Comparison of ENCODE assay signal across 8 cellular contexts in the genomic region with DNA sequence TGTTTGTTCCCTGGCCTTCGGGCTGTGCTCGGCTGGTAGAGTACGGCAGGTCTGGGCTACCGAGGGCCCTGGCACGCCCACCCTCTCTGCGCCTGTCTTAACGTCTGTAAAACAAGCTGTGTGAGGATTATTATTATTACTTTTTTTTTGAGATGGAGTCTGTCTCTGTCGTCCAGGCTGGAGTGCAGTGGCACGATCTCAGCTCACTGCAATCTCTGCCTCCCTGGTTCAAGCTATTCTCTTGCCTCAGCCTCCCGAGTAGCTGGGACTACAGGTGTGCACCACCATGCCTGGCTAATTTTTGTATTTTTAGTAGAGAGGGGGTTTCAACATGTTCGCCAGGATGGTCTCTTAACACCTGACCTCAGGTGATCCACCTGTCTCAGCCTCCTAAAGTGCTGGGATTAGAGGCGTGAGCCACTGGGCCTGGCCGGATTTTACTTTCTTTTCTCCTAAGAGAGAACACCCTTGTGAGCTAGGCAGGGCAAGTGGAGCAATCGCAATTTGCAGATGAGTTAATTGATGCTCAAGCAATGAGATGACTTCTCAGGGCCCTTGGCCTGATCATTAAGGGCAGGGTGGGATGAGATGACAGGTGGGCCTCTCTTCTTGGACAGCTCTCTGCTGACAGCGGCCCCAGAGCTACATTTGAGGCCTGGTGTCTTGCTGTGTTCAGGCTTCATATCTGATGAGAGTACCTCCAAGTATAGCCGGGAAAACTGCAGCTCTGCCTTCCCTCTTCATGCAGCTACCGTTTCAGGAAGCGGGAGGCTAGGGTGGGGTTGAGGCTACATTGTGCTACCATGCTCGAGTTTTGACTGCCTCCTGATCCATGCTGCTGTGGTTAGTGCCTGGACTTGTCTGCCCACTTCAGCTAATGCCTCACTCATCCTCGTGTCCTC. TPM values are rescaled to one million over a fixed set of nuclear protein-coding genes. Genes with fewer than 3 reads are reported as not detected.
DNase-seq lines count a peak whose midpoint lies in the region; ATAC-seq, FAIRE-seq and TF ChIP-seq lines count a peak whose summit lies in the region.

No MANE protein-coding gene starts in this region.

- no peak for FAIRE-seq in astrocyte (lab: Jason Lieb, UNC)

- CTCF ChIA-PET in activated naive CD4-positive, alpha-beta T cell treated with anti-CD3 and anti-CD28 coated beads for 36 hours (lab: Charles Lee), result interaction anchor here (0.5 to 5.1 kb wide), 30 partner anchors 9 to 801 kb away, joined by 3 to 54 read pairs (median 3); partner anchors contain the start of genes NUDT3 and RPS10

- H3K27ac ChIP-seq in astrocyte (ENCODE audit: low read depth, low read length) (peak overlapping the region; percentile 80), layer of hippocampus (ENCODE audit: low read depth, low read length) (peak overlapping the region; percentile 97), testis (peak overlapping the region; percentile 78 to 86)

- H3K4me1 Mint-ChIP-seq in activated naive CD4-positive, alpha-beta T cell treated with anti-CD3 and anti-CD28 coated beads for 36 hours (ENCODE audit: low read depth), result peaks cover 41% of the 10 kb centered on the region
- H3K4me1 Mint-ChIP-seq in astrocyte (ENCODE audit: low read depth, unreplicated experiment), result peaks cover 11% of the 10 kb centered on the region

- no peaks in the 10 kb centered on the region for H3K27me3 Mint-ChIP-seq in activated naive CD4-positive, alpha-beta T cell treated with anti-CD3 and anti-CD28 coated beads for 36 hours (ENCODE audit: low read depth)
- no peaks in the 10 kb centered on the region for H3K27me3 Mint-ChIP-seq in astrocyte (ENCODE audit: low read depth, unreplicated experiment)

- peaks cover 18% of the 10 kb centered on the region for H3K79me2 ChIP-seq in astrocyte (ENCODE audit: insufficient read depth, low read length)

- peaks cover 19% of the 10 kb centered on the region for H3K4me1 ChIP-seq in astrocyte (ENCODE audit: insufficient read depth, low read length)
- H3K4me1 ChIP-seq in testis, result peaks cover 7% of the 10 kb centered on the region

- H3K4me3 ChIP-seq in astrocyte (ENCODE audit: insufficient read depth, low read depth, low read length) (peak overlapping the region; percentile 78), testis (peak overlapping the region; percentile 80 to 85)

- TF ChIP-seq CTCF in astrocyte (IDR thresholded peaks at IDR 0.05; ENCODE audit: insufficient read depth, low read depth, low read length) (no peak), testis (IDR thresholded peaks at IDR 0.05) (no peak)

- no peaks in the 10 kb centered on the region for H3K9me3 Mint-ChIP-seq in activated naive CD4-positive, alpha-beta T cell treated with anti-CD3 and anti-CD28 coated beads for 36 hours
- H3K9me3 Mint-ChIP-seq in astrocyte (ENCODE audit: unreplicated experiment), result peaks cover 1% of the 10 kb centered on the region

- peak overlapping the region; percentile 87 for H3K9ac ChIP-seq in astrocyte (ENCODE audit: low read length)

- peak; percentile 32 for ATAC-seq in HG03159 (IDR thresholded peaks at IDR 0.05; ENCODE audit: unreplicated experiment)

- H3K4me3 Mint-ChIP-seq in activated naive CD4-positive, alpha-beta T cell treated with anti-CD3 and anti-CD28 coated beads for 36 hours, result peak overlapping the region; percentile 93
- H3K4me3 Mint-ChIP-seq in astrocyte (ENCODE audit: unreplicated experiment), result peak overlapping the region; percentile 84

- TF ChIP-seq POLR2A in testis (IDR thresholded peaks at IDR 0.05), result no peak

- H4K20me1 ChIP-seq in astrocyte (ENCODE audit: insufficient read depth, low read length), result no peaks in the 10 kb centered on the region

- peak overlapping the region; percentile 95 for H2AFZ ChIP-seq in astrocyte (ENCODE audit: low read depth, low read length)

- no peak for DNase-seq in activated naive CD4-positive, alpha-beta T cell treated with anti-CD3 and anti-CD28 coated beads for 36 hours
- no peak for DNase-seq in activated naive CD4-positive, alpha-beta T cell treated with anti-CD3 and anti-CD28 coated beads, Interleukin-2, amount 50 U/mL, for 16 hours
- DNase-seq in astrocyte (ENCODE audit: low read depth) (no peak), testis (no peak), hepatic stellate cell (ENCODE audit: low spot score) (no peak), HuH-7 (ENCODE audit: low spot score) (no peak)

- H3K27ac Mint-ChIP-seq in activated naive CD4-positive, alpha-beta T cell treated with anti-CD3 and anti-CD28 coated beads for 36 hours, result peak overlapping the region; percentile 78
- peak overlapping the region; percentile 77 for H3K27ac Mint-ChIP-seq in astrocyte (ENCODE audit: unreplicated experiment)

- H3K36me3 Mint-ChIP-seq in activated naive CD4-positive, alpha-beta T cell treated with anti-CD3 and anti-CD28 coated beads for 36 hours (ENCODE audit: low read depth), result peaks cover 11% of the 10 kb centered on the region
- no peaks in the 10 kb centered on the region for H3K36me3 Mint-ChIP-seq in astrocyte (ENCODE audit: low read depth, unreplicated experiment)

- no peaks in the 10 kb centered on the region for H3K9me3 ChIP-seq in astrocyte (ENCODE audit: insufficient read depth, low read depth, low read length)
- H3K9me3 ChIP-seq in testis, result no peaks in the 10 kb centered on the region

- H3K4me2 ChIP-seq in astrocyte (ENCODE audit: low read length), result peak overlapping the region; percentile 97

- H3K36me3 ChIP-seq in astrocyte (ENCODE audit: insufficient read depth, low read length) (no peaks in the 10 kb centered on the region), testis (ENCODE audit: low read depth, missing control alignments) (no peaks in the 10 kb centered on the region)

- 27 to 34% methylated on average over 19 to 20 of the region's 20 CpGs for WGBS in testis, 2 donors

- H3K27me3 ChIP-seq in astrocyte (ENCODE audit: insufficient read depth, low read length), result no peaks in the 10 kb centered on the region
- no peaks in the 10 kb centered on the region for H3K27me3 ChIP-seq in layer of hippocampus (ENCODE audit: control insufficient read depth, insufficient read depth, low read length)
- no peaks in the 10 kb centered on the region for H3K27me3 ChIP-seq in testis

- intact Hi-C loops in activated naive CD4-positive, alpha-beta T cell treated with anti-CD3 and anti-CD28 coated beads for 36 hours (cut with micrococcal nuclease), result loop anchor here (1.0 to 10.0 kb wide), 10 partner anchors 26 to 1055 kb away; partner anchors contain the start of genes COL11A2, NUDT3 and SNRPC
- intact Hi-C loops in testis (cut with DNase I; ENCODE audit: low total_unique reads), result loop anchor here (10.0 kb wide), 1 partner anchor 165 kb away; no protein-coding TSS in a partner anchor

RNA-seq across cellular contexts. Expression of gene SMIM29, which starts 0.9 kb away (rescaled TPM):
- total RNA-seq in activated naive CD4-positive, alpha-beta T cell treated with anti-CD3 and anti-CD28 coated beads for 36 hours, result 10 to 100 TPM; 11.7 to 13.8 TPM
- total RNA-seq in astrocyte, result 11.1 and 13.9 TPM in 2 replicates
- total RNA-seq in testis, result 10 to 100 TPM; 27.6 to 35.8 TPM
- 19.3 TPM for polyA plus RNA-seq in testis (ENCODE audit: insufficient read depth, low read depth, low replicate concordance)

RNA-seq across cellular contexts. Expression of gene HMGA1, which starts 13.0 kb away (rescaled TPM):
- 100 to 1,000 TPM; 705 to 712 TPM for total RNA-seq in activated naive CD4-positive, alpha-beta T cell treated with anti-CD3 and anti-CD28 coated beads for 36 hours
- 109 and 199 TPM in 2 replicates for total RNA-seq in astrocyte
- total RNA-seq in testis, result 100 to 1,000 TPM; 136 to 204 TPM
- polyA plus RNA-seq in testis (ENCODE audit: insufficient read depth, low read depth, low replicate concordance), result 184 TPM
